Comparison of ENCODE assay signal across 1 cellular context in the genomic region with DNA sequence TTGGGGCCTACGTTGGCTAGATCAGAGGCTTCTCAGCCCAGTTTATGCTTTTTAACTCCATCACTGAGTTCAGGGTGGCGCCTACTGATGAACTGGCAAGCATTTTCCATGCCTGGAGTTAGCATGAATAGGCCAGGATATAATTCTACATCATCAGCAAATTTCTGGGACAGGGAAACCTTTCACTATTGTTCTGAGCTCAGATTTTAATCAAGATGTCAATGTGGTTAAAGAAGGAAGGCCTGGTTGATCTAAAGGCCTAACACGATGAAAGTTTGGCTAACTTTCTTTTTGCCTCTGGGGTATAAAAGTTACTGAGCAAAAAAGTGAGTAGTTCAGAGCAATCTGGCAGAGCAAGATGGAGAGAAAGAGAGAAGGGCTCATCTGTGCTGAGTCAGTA.
TF ChIP-seq lines count a peak whose summit lies in the region.

No MANE protein-coding gene starts in this region.

TF ChIP-seq in IMR-90, 13 proteins besides CTCF, POLR2A, EP300 and RAD21:
- TF ChIP-seq RFX5 (IDR thresholded peaks at IDR 0.05; ENCODE audit: low read depth, low read length) (no peak), MAFK (IDR thresholded peaks at IDR 0.05; ENCODE audit: low read depth, low read length) (peak; percentile 51)
TF ChIP-seq in IMR-90: peak in this region for 1.
